ENCODE assay signal across 1 cellular context in genomic region chr11:130601141-130601540, GRCh38.
TF ChIP-seq lines count a peak whose summit lies in the region.

No MANE protein-coding gene starts in this region.

TF ChIP-seq in liver, 16 proteins besides CTCF, POLR2A, EP300 and RAD21 (continued from another document):
- TF ChIP-seq TAF1 (conservative IDR thresholded peaks at IDR 0.05) = no peak
